9 cellular contexts compared by ENCODE assay signal in genomic region chr4:52093466-52093865, GRCh38. TPM values are rescaled to one million over a fixed set of nuclear protein-coding genes. Genes with fewer than 3 reads are reported as not detected.
"Had no signal": no experiment of that assay in that cellular context is flagged by ENCODE, and none has a peak within 500 bp of the region (broad histone marks: within the 10 kb centered on the region; RNA-seq: fewer than 3 reads in every experiment).

No MANE protein-coding gene starts in this region.

- ATAC-seq: GM23338, K562 had no signal

- H3K9me3 Mint-ChIP-seq: GM23338, H9 had no signal

- FAIRE-seq: H1, H54, HTR-8/SVneo, K562 had no signal

- H3K4me3 Mint-ChIP-seq: GM23338, H9 had no signal

- H2AFZ ChIP-seq: GM23338 had no signal

- H3K4me2 ChIP-seq: GM23338 had no signal

- H3K4me3 ChIP-seq: GM23338, K562 had no signal

- DNase-seq: H9, HCEC 1CT, KG1 had no signal

- H3K27ac Mint-ChIP-seq: GM23338, H9 had no signal

RNA-seq across cellular contexts. Expression of gene SPATA18, which starts 42.4 kb away (rescaled TPM):
- total RNA-seq: HT-29 had no signal
- polyA plus RNA-seq: K562 had no signal
